8 cellular contexts compared by ENCODE assay signal in genomic region chr16:85123891-85124635, GRCh38. TPM values are rescaled to one million over a fixed set of nuclear protein-coding genes. Genes with fewer than 3 reads are reported as not detected.
DNase-seq lines count a peak whose midpoint lies in the region; ATAC-seq, FAIRE-seq and TF ChIP-seq lines count a peak whose summit lies in the region.

No MANE protein-coding gene starts in this region.

- intact Hi-C loops in right lobe of liver (cut with DNase I) = no loop called here
- intact Hi-C loops in testis (cut with DNase I; ENCODE audit: low total_unique reads) = loop anchor here (10.0 kb wide), 1 partner anchor 81 kb away; no protein-coding TSS in a partner anchor

- peak; percentile 60 to 75 (median 71) for ATAC-seq in right lobe of liver

- no peaks in the 10 kb centered on the region for H3K36me3 ChIP-seq in HUES64 (ENCODE audit: insufficient read depth, low read length)
- no peaks in the 10 kb centered on the region for H3K36me3 ChIP-seq in right lobe of liver
- H3K36me3 ChIP-seq in testis (ENCODE audit: low read depth, missing control alignments) = no peaks in the 10 kb centered on the region

- peak overlapping the region; percentile 61 for H3K9ac ChIP-seq in HUES64 (ENCODE audit: low read depth, low read length)

- H3K27me3 ChIP-seq in HUES64 (ENCODE audit: insufficient read depth, low read length) (0 out of 2 replicates have a peak, but pooled peaks cover 3% of the 10 kb centered on the region), right lobe of liver (no peaks in the 10 kb centered on the region), testis (no peaks in the 10 kb centered on the region)

- FAIRE-seq in GM12892 (lab: Jason Lieb, UNC) = no peak

- H3K27ac ChIP-seq in HUES64 (ENCODE audit: low read depth, low read length) (peak overlapping the region; percentile 20; the same call in 1 of the 2 replicates), coronary artery (peak overlapping the region; percentile 53 to 80), right lobe of liver (peak overlapping the region in 1 of 3 donors; percentile 60), testis (peak overlapping the region; percentile 24 to 62)

- 60% methylated on average over 34 of the region's 34 CpGs for WGBS in HUES64
- 77% methylated on average over 4 of the region's 34 CpGs for WGBS in right lobe of liver (ENCODE audit: insufficient coverage, low coverage, low lambda C conversion rate, missing lambda C conversion rate)
- WGBS in testis, 2 donors = 67 to 68% methylated on average over 21 to 34 of the region's 34 CpGs

- TF ChIP-seq CTCF in coronary artery (IDR thresholded peaks at IDR 0.05) (no peak), right lobe of liver (IDR thresholded peaks at IDR 0.05) (no peak), testis (IDR thresholded peaks at IDR 0.05) (no peak)

- H3K9me3 ChIP-seq in HUES64 (ENCODE audit: insufficient read depth, low read depth, low read length) (no peaks in the 10 kb centered on the region; the same call in 1 of the 2 replicates), right lobe of liver (no peaks in the 10 kb centered on the region), testis (no peaks in the 10 kb centered on the region)

- TF ChIP-seq POLR2A in right lobe of liver (IDR thresholded peaks at IDR 0.05) (no peak), testis (IDR thresholded peaks at IDR 0.05) (no peak), GM12892 (IDR thresholded peaks at IDR 0.05; ENCODE audit: low read depth, low read length) (no peak)

- H3K4me3 ChIP-seq in HUES64 (ENCODE audit: low read length) = no peak overlapping the region
- H3K4me3 ChIP-seq in coronary artery = peak overlapping the region; percentile 6
- H3K4me3 ChIP-seq in right lobe of liver = no peak overlapping the region
- no peak overlapping the region for H3K4me3 ChIP-seq in testis

- DNase-seq in coronary artery (ENCODE audit: low spot score) = peak; percentile 96
- peak in 1 of 3 donors; percentile 51 for DNase-seq in right lobe of liver
- DNase-seq in testis = peak; percentile 47
- DNase-seq in germinal center (ENCODE audit: low spot score) = no peak
- no peak for DNase-seq in 8988T
- DNase-seq in NOMO-1 treated with DMSO at 0.1 percent for 48 hours (lab: John Stamatoyannopoulos, UW; ENCODE audit: unreplicated experiment) = no peak
- DNase-seq in GM12892 (ENCODE audit: insufficient read length) = no peak

- H3K4me1 ChIP-seq in HUES64 (ENCODE audit: insufficient read depth, low read length) = peaks cover 17% of the 10 kb centered on the region
- H3K4me1 ChIP-seq in right lobe of liver = peaks cover 0 to 4% (median 0%) of the 10 kb centered on the region in 4 donors
- peaks cover 23% of the 10 kb centered on the region for H3K4me1 ChIP-seq in testis

RNA-seq across cellular contexts. Expression of gene CIBAR2, which starts 11.8 kb away (rescaled TPM):
- polyA plus RNA-seq in HUES64 (2013, experiment 1 of 2) = not detected
- 0.25 TPM for polyA plus RNA-seq in HUES64 (2013, experiment 2 of 2)
- total RNA-seq in right lobe of liver = not detected
- total RNA-seq in testis = under 1 TPM in 1 of 2 donors, not detected in 1; 0.24 TPM
- polyA plus RNA-seq in testis (ENCODE audit: insufficient read depth, low read depth, low replicate concordance) = 1.6 TPM
- polyA plus RNA-seq in GM12892 (2012; ENCODE audit: missing spikeins) = not detected

Comparison
In these comparisons a context has a peak if more than half of its experiments do, and no peak if none do; other contexts are left out.
1. DNase-seq: peak in coronary artery (single experiment) and testis (single experiment); none in germinal center (single experiment), 8988T (single experiment), NOMO-1 treated with DMSO at 0.1 percent for 48 hours (single experiment) and GM12892 (single experiment).